In the genomic region with DNA sequence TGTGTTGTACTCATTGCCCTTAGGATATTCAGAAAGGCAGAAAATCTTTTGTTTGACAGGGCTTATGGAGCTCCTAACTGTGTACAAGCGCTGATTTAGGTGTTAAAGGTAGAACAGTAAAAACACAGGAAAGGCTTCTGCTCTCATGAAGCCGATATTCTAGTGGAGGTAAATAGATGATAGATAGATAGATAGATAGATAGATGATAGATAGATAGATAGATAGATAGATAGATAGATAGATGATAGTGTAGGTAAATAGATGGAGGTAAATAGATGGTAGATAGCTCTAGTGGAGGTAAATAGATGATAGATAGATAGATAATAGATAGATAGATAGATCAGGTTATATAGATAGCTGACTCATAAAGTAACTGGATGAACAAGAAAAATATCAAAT, we compare ENCODE assay signal across 37 cellular contexts. TPM values are rescaled to one million over a fixed set of nuclear protein-coding genes. Genes with fewer than 3 reads are reported as not detected.
"Had no signal": no experiment of that assay in that cellular context is flagged by ENCODE, and none has a peak within 500 bp of the region (broad histone marks: within the 10 kb centered on the region; RNA-seq: fewer than 3 reads in every experiment).

No MANE protein-coding gene starts in this region.

- H3K27me3 ChIP-seq: adrenal gland, ascending aorta, body of pancreas, brain microvascular endothelial cell, breast epithelium, cardiac muscle cell had no signal

- H3K9me3 ChIP-seq: adrenal gland, ascending aorta, body of pancreas, breast epithelium had no signal

- H3K4me1 ChIP-seq: adrenal gland, ascending aorta, body of pancreas, breast epithelium had no signal

- ATAC-seq: activated naive CD8-positive, alpha-beta T cell treated with anti-CD3 and anti-CD28 coated beads, Interleukin-2, amount 50 U/mL, for 24 hours; activated T-cell treated with anti-CD3 and anti-CD28 coated beads, Interleukin-2, amount 50 U/mL, for 4 hours; activated T-cell treated with anti-CD3 and anti-CD28 coated beads, Interleukin-2, amount 50 U/mL, for 72 hours; body of pancreas had no signal

- H3K27ac ChIP-seq: adrenal gland, ascending aorta, body of pancreas, brain microvascular endothelial cell, breast epithelium, cardiac muscle cell had no signal

- DNase-seq: activated effector memory CD4-positive, alpha-beta T cell treated with anti-CD3 and anti-CD28 coated beads, Interleukin-2, amount 50 U/mL, for 16 hours; activated effector memory CD4-positive, alpha-beta T cell treated with Interleukin-2 at 50 U/mL for 16 hours; activated gamma-delta T cell; activated gamma-delta T cell treated with Interleukin-2 at 50 U/mL for 16 hours; activated naive CD4-positive, alpha-beta T cell; activated naive CD4-positive, alpha-beta T cell treated with anti-CD3 and anti-CD28 coated beads for 36 hours; activated naive CD4-positive, alpha-beta T cell treated with anti-CD3 and anti-CD28 coated beads, Interleukin-2, amount 10 ng/mL, durations not matched to agents 7 days and 5 days; activated naive CD4-positive, alpha-beta T cell treated with anti-CD3 and anti-CD28 coated beads, Interleukin-2, amount 50 U/mL, for 16 hours; activated naive CD4-positive, alpha-beta T cell treated with Interleukin-2 at 50 U/mL for 16 hours; activated naive CD8-positive, alpha-beta T cell treated with anti-CD3 and anti-CD28 coated beads for 36 hours; activated naive CD8-positive, alpha-beta T cell treated with anti-CD3 and anti-CD28 coated beads, Interleukin-2, amount 10 ng/mL, durations not matched to agents 7 days and 5 days; activated naive CD8-positive, alpha-beta T cell treated with anti-CD3 and anti-CD28 coated beads, Interleukin-2, amount 50 U/mL, for 24 hours; activated T-cell treated with anti-CD3 and anti-CD28 coated beads, Interleukin-2, amount 50 U/mL, for 24 hours; activated T-cell treated with anti-CD3 and anti-CD28 coated beads, Interleukin-2, amount 50 U/mL, for 4 hours; activated T-cell treated with anti-CD3 and anti-CD28 coated beads, Interleukin-2, amount 50 U/mL, for 48 hours; activated T-cell treated with anti-CD3 and anti-CD28 coated beads, Interleukin-2, amount 50 U/mL, for 72 hours; adrenal gland; amniotic stem cell; amygdala; anterior cingulate cortex; aorta; body of pancreas; brain microvascular endothelial cell; caudate nucleus; central memory CD4-positive, alpha-beta T cell; cerebellar nuclear complex had no signal

- FAIRE-seq: astrocyte, bronchial epithelial cell had no signal

- H3K36me3 ChIP-seq: adrenal gland, ascending aorta, brain microvascular endothelial cell, breast epithelium, cardiac muscle cell had no signal

- H3K4me3 ChIP-seq: adrenal gland, ascending aorta, body of pancreas, breast epithelium, cardiac muscle cell had no signal

RNA-seq across cellular contexts. Expression of a gene that starts 39.4 kb away (rescaled TPM):
- total RNA-seq: activated naive CD4-positive, alpha-beta T cell treated with anti-CD3 and anti-CD28 coated beads for 36 hours; activated naive CD4-positive, alpha-beta T cell treated with anti-CD3 and anti-CD28 coated beads, Interleukin-2, amount 50 U/mL, for 72 hours; activated naive CD8-positive, alpha-beta T cell treated with anti-CD3 and anti-CD28 coated beads for 36 hours; activated naive CD8-positive, alpha-beta T cell treated with anti-CD3 and anti-CD28 coated beads, Interleukin-2, amount 10 ng/mL, durations not matched to agents 7 days and 5 days; activated T-cell treated with anti-CD3 and anti-CD28 coated beads, Interleukin-2, amount 50 U/mL, for 4 hours; activated T-cell treated with anti-CD3 and anti-CD28 coated beads, Interleukin-2, amount 50 U/mL, for 72 hours; activated T-helper 1 cell treated with anti-CD3 and anti-CD28 coated beads, Interleukin-12 subunit alpha, Interleukin-12 subunit beta, Interleukin-2, Interleukin-4 antibody, amounts not matched to agents 30 ng/mL and 10 ng/mL and 1 ng/mL, durations not matched to agents 14 hours and 24 hours and 36 hours; activated T-helper 17 cell treated with anti-CD3 and anti-CD28 coated beads, Interleukin-2, amount 50 U/mL, for 72 hours; activated T-helper 2 cell treated with anti-CD3 and anti-CD28 coated beads, Interferon-gamma antibody, Interleukin-2, Interleukin-4, amounts not matched to agents 10 μg/mL and 5 μg/mL and 100 μg/mL, durations not matched to agents 14 hours and 24 hours and 36 hours; aorta; ascending aorta; breast epithelium; bronchial epithelial cell; cardiac septum; chondrocyte had no signal
- polyA plus RNA-seq: aorta had no signal
